1 cellular context compared by ENCODE assay signal in genomic region chr3:149881879-149882278, GRCh38.
TF ChIP-seq lines count a peak whose summit lies in the region.

No MANE protein-coding gene starts in this region.

TF ChIP-seq in GM12891, 5 proteins besides CTCF, POLR2A, EP300 and RAD21:
- TF ChIP-seq TAF1 (IDR thresholded peaks at IDR 0.05; ENCODE audit: low read depth, low read length) (no peak), POLR2AphosphoS5 (IDR thresholded peaks at IDR 0.05; ENCODE audit: low read depth, low read length) (no peak), POU2F2 (IDR thresholded peaks at IDR 0.05; ENCODE audit: low read depth, low read length) (no peak), SPI1 (IDR thresholded peaks at IDR 0.05; ENCODE audit: low read depth, low read length) (peak; percentile 23; the same call in 1 of the 2 replicates), PAX5 (IDR thresholded peaks at IDR 0.05; ENCODE audit: insufficient read depth, low read length, severe bottlenecking) (no peak)
